ENCODE assay signal across 20 cellular contexts in the genomic region with DNA sequence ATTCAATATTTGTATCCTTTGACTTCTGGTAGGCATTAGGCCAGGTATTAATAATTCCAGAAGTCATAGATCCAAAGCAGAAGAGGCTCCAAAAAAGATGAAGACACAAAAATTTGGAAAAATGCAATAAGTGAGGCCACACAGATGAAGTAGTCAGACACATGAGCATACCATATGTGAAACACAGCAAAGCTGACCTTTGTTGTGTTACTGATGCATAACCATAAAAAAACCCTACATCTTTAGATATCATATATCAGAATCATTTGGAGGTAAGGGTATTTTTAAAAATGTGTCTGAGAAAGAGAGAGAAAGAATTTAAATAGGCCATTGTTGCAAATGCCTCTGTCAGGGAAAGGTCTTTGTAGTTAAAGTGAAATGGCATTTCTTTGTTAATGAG.
DNase-seq lines count a peak whose midpoint lies in the region; ATAC-seq, FAIRE-seq and TF ChIP-seq lines count a peak whose summit lies in the region.
"Had no signal": no experiment of that assay in that cellular context is flagged by ENCODE, and none has a peak within 500 bp of the region (broad histone marks: within the 10 kb centered on the region; RNA-seq: fewer than 3 reads in every experiment).

No MANE protein-coding gene starts in this region.

- peak overlapping the region; percentile 76 for H3K27ac Mint-ChIP-seq in memory B cell
- H3K27ac Mint-ChIP-seq in nephron: peak overlapping the region in 2 of 3 experiments; percentile 10 to 36
- H3K27ac Mint-ChIP-seq in stimulated activated naive B cell treated with anti-CD40 and anti-IgM and Interleukin-4, amounts not matched to agents 10 μg/mL and 1 μg/mL and 100 μg/mL, for 72 hours: peak overlapping the region; percentile 89
- H3K27ac Mint-ChIP-seq: CD4-positive, alpha-beta T cell; CD8-positive, alpha-beta T cell had no signal

- H3K9me3 Mint-ChIP-seq in memory B cell (no peaks in the 10 kb centered on the region), nephron (no peaks in the 10 kb centered on the region)
- H3K9me3 Mint-ChIP-seq in stimulated activated naive B cell treated with anti-CD40 and anti-IgM and Interleukin-4, amounts not matched to agents 10 μg/mL and 1 μg/mL and 100 μg/mL, for 72 hours: peaks cover 2 to 3% of the 10 kb centered on the region in 2 donors
- H3K9me3 Mint-ChIP-seq: CD4-positive, alpha-beta T cell; CD8-positive, alpha-beta T cell had no signal

- H3K4me1 Mint-ChIP-seq in memory B cell (peaks cover 41% of the 10 kb centered on the region), nephron (peaks cover 53% of the 10 kb centered on the region)
- peaks cover 51 to 78% of the 10 kb centered on the region in 2 donors for H3K4me1 Mint-ChIP-seq in stimulated activated naive B cell treated with anti-CD40 and anti-IgM and Interleukin-4, amounts not matched to agents 10 μg/mL and 1 μg/mL and 100 μg/mL, for 72 hours

- H3K27me3 Mint-ChIP-seq in memory B cell: no peaks in the 10 kb centered on the region
- no peaks in the 10 kb centered on the region for H3K27me3 Mint-ChIP-seq in nephron (ENCODE audit: low read depth)
- H3K27me3 Mint-ChIP-seq in stimulated activated naive B cell treated with anti-CD40 and anti-IgM and Interleukin-4, amounts not matched to agents 10 μg/mL and 1 μg/mL and 100 μg/mL, for 72 hours: no peaks in the 10 kb centered on the region
- H3K27me3 Mint-ChIP-seq: CD4-positive, alpha-beta T cell had no signal

- no peaks in the 10 kb centered on the region for H3K36me3 Mint-ChIP-seq in memory B cell
- H3K36me3 Mint-ChIP-seq in nephron (ENCODE audit: low read depth): no peaks in the 10 kb centered on the region
- peaks cover 2 to 3% of the 10 kb centered on the region in 2 donors for H3K36me3 Mint-ChIP-seq in stimulated activated naive B cell treated with anti-CD40 and anti-IgM and Interleukin-4, amounts not matched to agents 10 μg/mL and 1 μg/mL and 100 μg/mL, for 72 hours
- H3K36me3 Mint-ChIP-seq: CD8-positive, alpha-beta T cell had no signal

- no peak overlapping the region for H3K4me3 Mint-ChIP-seq in memory B cell
- no peak overlapping the region for H3K4me3 Mint-ChIP-seq in nephron
- H3K4me3 Mint-ChIP-seq in stimulated activated naive B cell treated with anti-CD40 and anti-IgM and Interleukin-4, amounts not matched to agents 10 μg/mL and 1 μg/mL and 100 μg/mL, for 72 hours: peak overlapping the region; percentile 42 to 52
- H3K4me3 Mint-ChIP-seq: CD4-positive, alpha-beta T cell; CD8-positive, alpha-beta T cell had no signal

- TF ChIP-seq CTCF in nephron (IDR thresholded peaks at IDR 0.05; ENCODE audit: unreplicated experiment in 3 of 3): no peak

- DNase-seq in GM19239 (ENCODE audit: insufficient read length, low spot score) (no peak), memory B cell (ENCODE audit: low spot score in 2 of 2) (no peak), amniotic stem cell (lab: John Stamatoyannopoulos, UW) (no peak), anterior cingulate cortex (lab: John Stamatoyannopoulos, UW) (no peak), mesenteric fat pad (ENCODE audit: low spot score) (no peak)
- no peak for DNase-seq in stimulated activated naive B cell treated with anti-CD40 and anti-IgM and Interleukin-4, amounts not matched to agents 10 μg/mL and 1 μg/mL and 100 μg/mL, for 72 hours
- DNase-seq: 8988T; ACHN; Caco-2; Calu3; CD4-positive, alpha-beta T cell; CD8-positive, alpha-beta T cell; DMS79 treated with DMSO at 0.1 percent for 48 hours; GF-D8 had no signal

- peak; percentile 44 for FAIRE-seq in GM19239 (lab: Jason Lieb, UNC)
- FAIRE-seq: A204.1, D721Med, G401.6, GM12891 had no signal

- ATAC-seq in memory B cell (ENCODE audit: low read depth) (no peak), GM19452 (IDR thresholded peaks at IDR 0.05; ENCODE audit: unreplicated experiment) (no peak)
- ATAC-seq in stimulated activated naive B cell treated with anti-CD40 and anti-IgM and Interleukin-4, amounts not matched to agents 10 μg/mL and 1 μg/mL and 100 μg/mL, for 72 hours (replicated peaks): peak; percentile 57 to 70
- ATAC-seq: CD8-positive, alpha-beta T cell had no signal

Comparison
In these comparisons a context has a peak if more than half of its experiments do, and no peak if none do; other contexts are left out.
1. ATAC-seq: peak in stimulated activated naive B cell treated with anti-CD40 and anti-IgM and Interleukin-4, amounts not matched to agents 10 μg/mL and 1 μg/mL and 100 μg/mL, for 72 hours (2 of 2); none in memory B cell (single experiment) and GM19452 (single experiment).
2. H3K27ac Mint-ChIP-seq: peak in every context shown above with its lines; median percentile 89 in stimulated activated naive B cell treated with anti-CD40 and anti-IgM and Interleukin-4, amounts not matched to agents 10 μg/mL and 1 μg/mL and 100 μg/mL, for 72 hours; 76 in memory B cell; 23 in nephron.
3. H3K4me3 Mint-ChIP-seq: peak in stimulated activated naive B cell treated with anti-CD40 and anti-IgM and Interleukin-4, amounts not matched to agents 10 μg/mL and 1 μg/mL and 100 μg/mL, for 72 hours (2 of 2); none in memory B cell (single experiment) and nephron (0 of 3).